23 cellular contexts compared by ENCODE assay signal in genomic region chr7:111780527-111780926, GRCh38.
"Had no signal": no experiment of that assay in that cellular context is flagged by ENCODE, and none has a peak within 500 bp of the region (broad histone marks: within the 10 kb centered on the region; RNA-seq: fewer than 3 reads in every experiment).

No MANE protein-coding gene starts in this region.

- H3K4me3 ChIP-seq: cardiac muscle cell, dorsolateral prefrontal cortex, mucosa of descending colon, neural progenitor cell, psoas muscle, tibial nerve, uterus had no signal

- H3K27ac Mint-ChIP-seq: activated CD4-positive, alpha-beta T cell treated with anti-CD3 and anti-CD28 coated beads, Interleukin-2, amount 10 ng/mL, durations not matched to agents 24 days and 14 days; activated CD8-positive, alpha-beta T cell treated with anti-CD3 and anti-CD28 coated beads for 36 hours; activated naive CD8-positive, alpha-beta T cell treated with anti-CD3 and anti-CD28 coated beads for 36 hours; activated T-helper 17 cell treated with anti-CD3 and anti-CD28 coated beads, Interleukin-2, amount 50 U/mL, for 72 hours; endodermal cell; naive B cell; neural progenitor cell had no signal

- H3K9me3 ChIP-seq: psoas muscle, uterus had no signal

- H3K36me3 Mint-ChIP-seq: activated naive CD8-positive, alpha-beta T cell treated with anti-CD3 and anti-CD28 coated beads for 36 hours; naive B cell had no signal

- H3K27me3 Mint-ChIP-seq: activated CD4-positive, alpha-beta T cell treated with anti-CD3 and anti-CD28 coated beads, Interleukin-2, amount 10 ng/mL, durations not matched to agents 24 days and 14 days had no signal

- H3K9me3 Mint-ChIP-seq: activated CD4-positive, alpha-beta T cell treated with anti-CD3 and anti-CD28 coated beads, Interleukin-2, amount 10 ng/mL, durations not matched to agents 24 days and 14 days had no signal

- H3K27me3 ChIP-seq: dorsolateral prefrontal cortex, neural progenitor cell, tibial nerve, uterus had no signal

- H3K4me1 Mint-ChIP-seq: activated CD4-positive, alpha-beta T cell treated with anti-CD3 and anti-CD28 coated beads, Interleukin-2, amount 10 ng/mL, durations not matched to agents 24 days and 14 days; activated naive CD8-positive, alpha-beta T cell treated with anti-CD3 and anti-CD28 coated beads for 36 hours; activated T-helper 17 cell treated with anti-CD3 and anti-CD28 coated beads, Interleukin-2, amount 50 U/mL, for 72 hours; naive B cell; neural progenitor cell had no signal

- H3K4me3 Mint-ChIP-seq: activated CD4-positive, alpha-beta T cell treated with anti-CD3 and anti-CD28 coated beads, Interleukin-2, amount 10 ng/mL, durations not matched to agents 24 days and 14 days; activated CD8-positive, alpha-beta T cell treated with anti-CD3 and anti-CD28 coated beads for 36 hours; activated naive CD8-positive, alpha-beta T cell treated with anti-CD3 and anti-CD28 coated beads for 36 hours; activated T-helper 17 cell treated with anti-CD3 and anti-CD28 coated beads, Interleukin-2, amount 50 U/mL, for 72 hours; endodermal cell; naive B cell; neural progenitor cell had no signal

- H3K27ac ChIP-seq: cardiac muscle cell, epithelial cell of prostate, neural progenitor cell, psoas muscle, tibial nerve, uterus had no signal

- ATAC-seq: activated CD8-positive, alpha-beta T cell treated with anti-CD3 and anti-CD28 coated beads for 36 hours; activated T-helper 17 cell treated with anti-CD3 and anti-CD28 coated beads, Interleukin-2, amount 50 U/mL, for 72 hours; mucosa of descending colon; psoas muscle; right cardiac atrium; stimulated activated naive CD8-positive, alpha-beta T cell treated with anti-CD3 and anti-CD28 coated beads, Interleukin-15, Interleukin-2, amounts not matched to agents 100 U/mL and 50 U/mL, for 24 hours had no signal

- DNase-seq: activated CD4-positive, alpha-beta T cell treated with anti-CD3 and anti-CD28 coated beads, Interleukin-2, amount 10 ng/mL, durations not matched to agents 24 days and 14 days; activated CD8-positive, alpha-beta T cell treated with anti-CD3 and anti-CD28 coated beads for 36 hours; activated naive CD4-positive, alpha-beta T cell; activated naive CD8-positive, alpha-beta T cell treated with anti-CD3 and anti-CD28 coated beads for 36 hours; activated T-cell treated with anti-CD3 and anti-CD28 coated beads, Interleukin-2, amount 50 U/mL, for 1 hour; amniotic stem cell; dorsolateral prefrontal cortex; endodermal cell; foreskin fibroblast; mesenchymal stem cell; mucosa of descending colon; naive B cell; psoas muscle; right cardiac atrium; stimulated activated CD4-positive, alpha-beta T cell treated with anti-CD3 and anti-CD28 coated beads, Interleukin-2, amount 100 ng/mL, for 24 hours; stimulated activated naive CD8-positive, alpha-beta T cell treated with anti-CD3 and anti-CD28 coated beads, Interleukin-15, Interleukin-2, amounts not matched to agents 100 U/mL and 50 U/mL, for 24 hours; substantia nigra; uterus had no signal
